In the genomic region with DNA sequence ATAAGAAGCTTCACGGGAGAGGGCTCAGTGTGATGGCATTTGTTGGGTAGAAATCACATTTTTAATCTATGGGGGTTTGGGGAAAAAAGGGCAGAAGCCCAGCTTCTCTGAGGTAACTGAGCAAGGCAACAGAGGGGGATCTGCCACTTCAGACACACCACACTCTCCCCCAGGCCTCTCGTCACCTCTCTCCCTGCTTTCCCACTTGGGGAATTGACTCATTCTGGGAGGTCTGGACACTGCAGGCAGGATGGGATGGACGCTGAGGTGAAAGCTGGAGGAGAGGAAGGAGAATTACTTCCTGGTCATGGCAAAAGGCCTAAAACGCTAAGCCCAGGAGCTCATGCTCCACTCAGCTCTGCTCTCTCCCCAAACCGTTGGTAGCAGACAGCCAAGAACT, we compare ENCODE assay signal across 8 cellular contexts. TPM values are rescaled to one million over a fixed set of nuclear protein-coding genes. Genes with fewer than 3 reads are reported as not detected.
DNase-seq lines count a peak whose midpoint lies in the region; ATAC-seq lines count a peak whose summit lies in the region.

No MANE protein-coding gene starts in this region.

- H3K4me1 Mint-ChIP-seq in CD4-positive, CD25-positive, alpha-beta regulatory T cell = peaks cover 13 to 66% (median 44%) of the 10 kb centered on the region in 4 donors
- peaks cover 18% of the 10 kb centered on the region for H3K4me1 Mint-ChIP-seq in dendritic cell treated with granulocyte-macrophage colony-stimulating factor and Interleukin-4, amounts not matched to agents 40 ng/mL and 50 ng/mL, for 4 days (ENCODE audit: low read depth)
- peaks cover 24% of the 10 kb centered on the region in 2 donors for H3K4me1 Mint-ChIP-seq in natural killer cell treated with Interleukin-12 subunit alpha and Interleukin-12 subunit beta and Interleukin-15 and Interleukin-18, amount 100 ng/mL, for 72 hours (ENCODE audit: low read depth in 2 of 2)

- peak overlapping the region; percentile 77 for H3K27ac ChIP-seq in CD4-positive, CD25-positive, alpha-beta regulatory T cell (ENCODE audit: insufficient read depth, low read length, poor library complexity, severe bottlenecking)

- H3K4me3 ChIP-seq in CD4-positive, CD25-positive, alpha-beta regulatory T cell (ENCODE audit: low read depth, low read length) = peak overlapping the region; percentile 68
- H3K4me3 ChIP-seq in NT2/D1 (ENCODE audit: insufficient read length, low read depth) = no peak overlapping the region

- peak overlapping the region; percentile 92 to 99 (median 95) for H3K27ac Mint-ChIP-seq in CD4-positive, CD25-positive, alpha-beta regulatory T cell
- H3K27ac Mint-ChIP-seq in dendritic cell treated with granulocyte-macrophage colony-stimulating factor and Interleukin-4, amounts not matched to agents 40 ng/mL and 50 ng/mL, for 4 days = peak overlapping the region; percentile 85
- peak overlapping the region; percentile 87 to 90 for H3K27ac Mint-ChIP-seq in natural killer cell treated with Interleukin-12 subunit alpha and Interleukin-12 subunit beta and Interleukin-15 and Interleukin-18, amount 100 ng/mL, for 72 hours

- peaks cover 3% of the 10 kb centered on the region for H3K36me3 Mint-ChIP-seq in CD4-positive, CD25-positive, alpha-beta regulatory T cell
- no peaks in the 10 kb centered on the region for H3K36me3 Mint-ChIP-seq in dendritic cell treated with granulocyte-macrophage colony-stimulating factor and Interleukin-4, amounts not matched to agents 40 ng/mL and 50 ng/mL, for 4 days (ENCODE audit: low read depth)
- H3K36me3 Mint-ChIP-seq in natural killer cell treated with Interleukin-12 subunit alpha and Interleukin-12 subunit beta and Interleukin-15 and Interleukin-18, amount 100 ng/mL, for 72 hours = no peaks in the 10 kb centered on the region

- peak overlapping the region; percentile 63 to 90 (median 76) for H3K4me3 Mint-ChIP-seq in CD4-positive, CD25-positive, alpha-beta regulatory T cell
- no peak overlapping the region for H3K4me3 Mint-ChIP-seq in dendritic cell treated with granulocyte-macrophage colony-stimulating factor and Interleukin-4, amounts not matched to agents 40 ng/mL and 50 ng/mL, for 4 days
- H3K4me3 Mint-ChIP-seq in natural killer cell treated with Interleukin-12 subunit alpha and Interleukin-12 subunit beta and Interleukin-15 and Interleukin-18, amount 100 ng/mL, for 72 hours = peak overlapping the region; percentile 70

- peak overlapping the region; percentile 13 for H3K9ac ChIP-seq in NT2/D1 (ENCODE audit: insufficient read length, low read depth)

- H3K9me3 ChIP-seq in CD4-positive, CD25-positive, alpha-beta regulatory T cell (ENCODE audit: control insufficient read depth in 2 of 2, low read length in 2 of 2) = no peaks in the 10 kb centered on the region
- H3K9me3 ChIP-seq in NT2/D1 (ENCODE audit: insufficient read depth, low read length) = no peaks in the 10 kb centered on the region

- no peaks in the 10 kb centered on the region for H3K27me3 ChIP-seq in CD4-positive, CD25-positive, alpha-beta regulatory T cell (ENCODE audit: control insufficient read depth, insufficient read depth, low read length)
- H3K27me3 ChIP-seq in NT2/D1 (ENCODE audit: insufficient read depth, insufficient read length) = no peaks in the 10 kb centered on the region

- no peaks in the 10 kb centered on the region for H3K9me3 Mint-ChIP-seq in CD4-positive, CD25-positive, alpha-beta regulatory T cell
- H3K9me3 Mint-ChIP-seq in dendritic cell treated with granulocyte-macrophage colony-stimulating factor and Interleukin-4, amounts not matched to agents 40 ng/mL and 50 ng/mL, for 4 days = no peaks in the 10 kb centered on the region
- no peaks in the 10 kb centered on the region for H3K9me3 Mint-ChIP-seq in natural killer cell treated with Interleukin-12 subunit alpha and Interleukin-12 subunit beta and Interleukin-15 and Interleukin-18, amount 100 ng/mL, for 72 hours

- no peak for ATAC-seq in CD4-positive, CD25-positive, alpha-beta regulatory T cell (ENCODE audit: low read depth in 2 of 2)
- no peak for ATAC-seq in natural killer cell treated with Interleukin-12 subunit alpha and Interleukin-12 subunit beta and Interleukin-15 and Interleukin-18, amount 100 ng/mL, for 72 hours
- ATAC-seq in HG03045 (IDR thresholded peaks at IDR 0.05; ENCODE audit: unreplicated experiment) (no peak), HG02763 (IDR thresholded peaks at IDR 0.05; ENCODE audit: unreplicated experiment) (no peak), HG03135 (IDR thresholded peaks at IDR 0.05; ENCODE audit: unreplicated experiment) (no peak)

- intact Hi-C loops in dendritic cell treated with granulocyte-macrophage colony-stimulating factor and Interleukin-4, amounts not matched to agents 40 ng/mL and 50 ng/mL, for 4 days (cut with micrococcal nuclease) = no loop called here

- H3K36me3 ChIP-seq in CD4-positive, CD25-positive, alpha-beta regulatory T cell (ENCODE audit: control insufficient read depth, insufficient read depth, low read length) = no peaks in the 10 kb centered on the region
- peaks cover 3% of the 10 kb centered on the region for H3K36me3 ChIP-seq in NT2/D1 (ENCODE audit: insufficient read depth, insufficient read length, low read length)

- peaks cover 47% of the 10 kb centered on the region for H3K4me1 ChIP-seq in CD4-positive, CD25-positive, alpha-beta regulatory T cell (ENCODE audit: control insufficient read depth, insufficient read depth, low read length, poor library complexity, severe bottlenecking)
- peaks cover 19% of the 10 kb centered on the region for H3K4me1 ChIP-seq in NT2/D1 (ENCODE audit: insufficient read depth, insufficient read length)

- no peak for DNase-seq in CD4-positive, CD25-positive, alpha-beta regulatory T cell
- DNase-seq in NT2/D1 (ENCODE audit: low read depth, low spot score) (no peak), AG20443 (ENCODE audit: low spot score) (no peak)
- DNase-seq in natural killer cell treated with Interleukin-12 subunit alpha and Interleukin-12 subunit beta and Interleukin-15 and Interleukin-18, amount 100 ng/mL, for 72 hours (ENCODE audit: low spot score) = no peak

- no peaks in the 10 kb centered on the region for H3K27me3 Mint-ChIP-seq in CD4-positive, CD25-positive, alpha-beta regulatory T cell
- peaks cover 3% of the 10 kb centered on the region for H3K27me3 Mint-ChIP-seq in dendritic cell treated with granulocyte-macrophage colony-stimulating factor and Interleukin-4, amounts not matched to agents 40 ng/mL and 50 ng/mL, for 4 days
- no peaks in the 10 kb centered on the region for H3K27me3 Mint-ChIP-seq in natural killer cell treated with Interleukin-12 subunit alpha and Interleukin-12 subunit beta and Interleukin-15 and Interleukin-18, amount 100 ng/mL, for 72 hours

RNA-seq across cellular contexts. Expression of a gene that starts 33.2 kb away (rescaled TPM):
- 4.1 TPM for total RNA-seq in CD4-positive, CD25-positive, alpha-beta regulatory T cell
- polyA plus RNA-seq in CD4-positive, CD25-positive, alpha-beta regulatory T cell = 1 to 10 TPM in 3 of 4 donors, under 1 TPM in 1; 0.60 to 1.9 (median 1.4) TPM
- total RNA-seq in natural killer cell treated with Interleukin-12 subunit alpha and Interleukin-12 subunit beta and Interleukin-15 and Interleukin-18, amount 100 ng/mL, for 72 hours = under 1 TPM; 0.42 to 0.45 TPM
